ENCODE assay signal across 22 cellular contexts in genomic region chr5:151345187-151345807, GRCh38. TPM values are rescaled to one million over a fixed set of nuclear protein-coding genes. Genes with fewer than 3 reads are reported as not detected.
"Had no signal": no experiment of that assay in that cellular context is flagged by ENCODE, and none has a peak within 500 bp of the region (broad histone marks: within the 10 kb centered on the region; RNA-seq: fewer than 3 reads in every experiment).

No MANE protein-coding gene starts in this region.

- H3K27me3 ChIP-seq: body of pancreas, ovary, sigmoid colon had no signal

- H3K4me1 Mint-ChIP-seq: activated naive CD8-positive, alpha-beta T cell treated with anti-CD3 and anti-CD28 coated beads for 36 hours had no signal

- H3K36me3 Mint-ChIP-seq: activated CD4-positive, alpha-beta memory T cell treated with anti-CD3 and anti-CD28 coated beads for 36 hours; activated naive CD8-positive, alpha-beta T cell treated with anti-CD3 and anti-CD28 coated beads for 36 hours had no signal

- H3K4me1 ChIP-seq: body of pancreas, left lung had no signal

- H3K27ac Mint-ChIP-seq: activated CD4-positive, alpha-beta memory T cell treated with anti-CD3 and anti-CD28 coated beads for 36 hours; activated naive CD8-positive, alpha-beta T cell treated with anti-CD3 and anti-CD28 coated beads for 36 hours; activated T-helper 1 cell treated with anti-CD3 and anti-CD28 coated beads, Interleukin-12 subunit alpha, Interleukin-12 subunit beta, Interleukin-2, Interleukin-4 antibody, amounts not matched to agents 30 ng/mL and 10 ng/mL and 1 ng/mL, durations not matched to agents 14 hours and 24 hours and 36 hours; T-helper 1 cell treated with Interleukin-12 subunit alpha and Interleukin-12 subunit beta and Interleukin-4 antibody, amounts not matched to agents 30 μg/mL and 1 μg/mL, for 36 hours had no signal

- H3K27ac ChIP-seq: body of pancreas, hepatocyte, left lung, ovary, sigmoid colon, WERI-Rb-1 had no signal

- DNase-seq: activated CD4-positive, alpha-beta memory T cell treated with anti-CD3 and anti-CD28 coated beads for 36 hours; activated gamma-delta T cell treated with Interleukin-2 at 50 U/mL for 16 hours; activated naive CD8-positive, alpha-beta T cell treated with anti-CD3 and anti-CD28 coated beads for 36 hours; activated T-cell treated with anti-CD3 and anti-CD28 coated beads for 4 hours; amygdala; body of pancreas; left lung; ovary; sigmoid colon; stimulated activated CD8-positive, alpha-beta memory T cell treated with anti-CD3 and anti-CD28 coated beads, Interleukin-4, amount 100 ng/mL, for 48 hours; stimulated activated naive CD4-positive, alpha-beta T cell; WERI-Rb-1 had no signal

- H3K36me3 ChIP-seq: left lung, ovary, sigmoid colon, WERI-Rb-1 had no signal

- H3K9me3 Mint-ChIP-seq: activated CD4-positive, alpha-beta memory T cell treated with anti-CD3 and anti-CD28 coated beads for 36 hours; activated naive CD8-positive, alpha-beta T cell treated with anti-CD3 and anti-CD28 coated beads for 36 hours; activated T-helper 1 cell treated with anti-CD3 and anti-CD28 coated beads, Interleukin-12 subunit alpha, Interleukin-12 subunit beta, Interleukin-2, Interleukin-4 antibody, amounts not matched to agents 30 ng/mL and 10 ng/mL and 1 ng/mL, durations not matched to agents 14 hours and 24 hours and 36 hours; neural crest cell; T-helper 1 cell treated with Interleukin-12 subunit alpha and Interleukin-12 subunit beta and Interleukin-4 antibody, amounts not matched to agents 30 μg/mL and 1 μg/mL, for 36 hours had no signal

- H3K4me3 Mint-ChIP-seq: activated CD4-positive, alpha-beta memory T cell treated with anti-CD3 and anti-CD28 coated beads for 36 hours; activated naive CD8-positive, alpha-beta T cell treated with anti-CD3 and anti-CD28 coated beads for 36 hours; activated T-helper 1 cell treated with anti-CD3 and anti-CD28 coated beads, Interleukin-12 subunit alpha, Interleukin-12 subunit beta, Interleukin-2, Interleukin-4 antibody, amounts not matched to agents 30 ng/mL and 10 ng/mL and 1 ng/mL, durations not matched to agents 14 hours and 24 hours and 36 hours; neural crest cell; T-helper 1 cell treated with Interleukin-12 subunit alpha and Interleukin-12 subunit beta and Interleukin-4 antibody, amounts not matched to agents 30 μg/mL and 1 μg/mL, for 36 hours had no signal

- H3K9me3 ChIP-seq: body of pancreas, left lung, ovary, sigmoid colon had no signal

- H3K4me3 ChIP-seq: body of pancreas, hepatocyte, left lung, ovary, sigmoid colon had no signal

RNA-seq across cellular contexts. Expression of gene SLC36A2, which starts 2.1 kb away (rescaled TPM):
- total RNA-seq: activated CD4-positive, alpha-beta memory T cell treated with anti-CD3 and anti-CD28 coated beads for 36 hours; activated naive CD8-positive, alpha-beta T cell treated with anti-CD3 and anti-CD28 coated beads for 36 hours; activated T-helper 1 cell treated with anti-CD3 and anti-CD28 coated beads, Interleukin-12 subunit alpha, Interleukin-12 subunit beta, Interleukin-2, Interleukin-4 antibody, amounts not matched to agents 30 ng/mL and 10 ng/mL and 1 ng/mL, durations not matched to agents 14 hours and 24 hours and 36 hours; body of pancreas; cardiac septum; dermis microvascular lymphatic vessel endothelial cell; left lung; mononuclear cell; neural crest cell; ovary; pulmonary artery endothelial cell; sigmoid colon; urinary bladder had no signal
- polyA plus RNA-seq: hepatocyte, keratinocyte, ovary, sigmoid colon had no signal

RNA-seq across cellular contexts. Expression of gene SLC36A3, which starts 41.7 kb away (rescaled TPM):
- total RNA-seq: activated CD4-positive, alpha-beta memory T cell treated with anti-CD3 and anti-CD28 coated beads for 36 hours; activated naive CD8-positive, alpha-beta T cell treated with anti-CD3 and anti-CD28 coated beads for 36 hours; activated T-helper 1 cell treated with anti-CD3 and anti-CD28 coated beads, Interleukin-12 subunit alpha, Interleukin-12 subunit beta, Interleukin-2, Interleukin-4 antibody, amounts not matched to agents 30 ng/mL and 10 ng/mL and 1 ng/mL, durations not matched to agents 14 hours and 24 hours and 36 hours; body of pancreas; cardiac septum; dermis microvascular lymphatic vessel endothelial cell; hepatocyte; left lung; mononuclear cell; neural crest cell; ovary; pulmonary artery endothelial cell; sigmoid colon; urinary bladder had no signal
- polyA plus RNA-seq: hepatocyte, keratinocyte, ovary, sigmoid colon, urinary bladder had no signal
